33 cellular contexts compared by ENCODE assay signal in the genomic region with DNA sequence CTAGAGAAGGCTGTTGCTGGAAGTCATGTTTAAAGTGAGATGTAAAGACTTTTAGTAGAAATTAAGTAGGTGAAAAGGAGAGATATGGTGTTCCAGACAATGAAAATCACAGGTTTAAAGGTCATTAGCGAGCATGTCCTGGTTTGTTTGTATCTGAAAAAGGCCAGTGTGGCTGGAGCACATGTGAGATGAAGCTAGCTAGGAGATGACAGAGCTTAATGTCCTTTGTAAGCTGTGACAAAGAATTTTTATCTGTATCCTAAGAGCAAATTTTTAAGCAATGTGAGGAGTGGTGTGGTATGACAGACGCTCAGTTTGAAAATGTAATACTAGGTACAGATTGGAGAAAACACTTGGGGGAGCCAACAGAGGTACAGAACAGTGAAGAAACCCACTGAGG.
"Had no signal": no experiment of that assay in that cellular context is flagged by ENCODE, and none has a peak within 500 bp of the region (broad histone marks: within the 10 kb centered on the region; RNA-seq: fewer than 3 reads in every experiment).

No MANE protein-coding gene starts in this region.

- H3K4me3 ChIP-seq: adrenal gland, body of pancreas, breast epithelium had no signal

- ATAC-seq: activated CD8-positive, alpha-beta T cell treated with anti-CD3 and anti-CD28 coated beads for 36 hours; activated naive CD4-positive, alpha-beta T cell treated with anti-CD3 and anti-CD28 coated beads, Interleukin-2, amount 50 U/mL, for 72 hours; activated T-cell treated with anti-CD3 and anti-CD28 coated beads, Interleukin-2, amount 50 U/mL, for 4 hours; activated T-cell treated with anti-CD3 and anti-CD28 coated beads, Interleukin-2, amount 50 U/mL, for 72 hours; activated T-helper 17 cell treated with anti-CD3 and anti-CD28 coated beads, Interleukin-2, amount 50 U/mL, for 72 hours; body of pancreas had no signal

- H3K9me3 ChIP-seq: adrenal gland, body of pancreas, breast epithelium had no signal

- DNase-seq: activated B cell treated with CpG ODN at 0.5 μM for 24 hours; activated CD4-positive, alpha-beta memory T cell treated with anti-CD3 and anti-CD28 coated beads for 36 hours; activated CD4-positive, alpha-beta T cell treated with anti-CD3 and anti-CD28 coated beads for 4 hours; activated CD4-positive, alpha-beta T cell treated with anti-CD3 and anti-CD28 coated beads, Interleukin-2, amount 10 ng/mL, durations not matched to agents 24 days and 14 days; activated CD4-positive, alpha-beta T cell treated with anti-CD3 and anti-CD28 coated beads, Interleukin-2, amount 50 U/mL, for 1 hour; activated CD4-positive, alpha-beta T cell treated with anti-CD3 and anti-CD28 coated beads, Interleukin-2, amount 50 U/mL, for 4 hours; activated CD4-positive, CD25-positive, alpha-beta regulatory T cell treated with anti-CD3 and anti-CD28 coated beads, Interleukin-2, amount 50 U/mL, for 72 hours; activated CD8-positive, alpha-beta memory T cell treated with anti-CD3 and anti-CD28 coated beads, Interleukin-2, amount 50 U/mL, for 4 hours; activated CD8-positive, alpha-beta T cell treated with anti-CD3 and anti-CD28 coated beads for 36 hours; activated effector memory CD4-positive, alpha-beta T cell treated with anti-CD3 and anti-CD28 coated beads, Interleukin-2, amount 50 U/mL, for 16 hours; activated gamma-delta T cell treated with Interleukin-2 at 50 U/mL for 16 hours; activated naive CD4-positive, alpha-beta T cell; activated naive CD4-positive, alpha-beta T cell treated with anti-CD3 and anti-CD28 coated beads for 36 hours; activated naive CD4-positive, alpha-beta T cell treated with anti-CD3 and anti-CD28 coated beads, Interleukin-2, amount 50 U/mL, for 16 hours; activated naive CD8-positive, alpha-beta T cell treated with anti-CD3 and anti-CD28 coated beads for 36 hours; activated T-cell treated with anti-CD3 and anti-CD28 coated beads for 4 hours; activated T-cell treated with anti-CD3 and anti-CD28 coated beads, Interleukin-2, amount 50 U/mL, for 1 hour; activated T-cell treated with anti-CD3 and anti-CD28 coated beads, Interleukin-2, amount 50 U/mL, for 4 hours; activated T-cell treated with anti-CD3 and anti-CD28 coated beads, Interleukin-2, amount 50 U/mL, for 72 hours; adrenal gland; amniotic stem cell; aorta; body of pancreas; brain microvascular endothelial cell; caudate nucleus; cerebellar nuclear complex; T-helper 1 cell; T-helper 2 cell; T-helper 9 cell had no signal

- H3K36me3 ChIP-seq: adrenal gland, brain microvascular endothelial cell had no signal

- H3K27me3 ChIP-seq: adrenal gland, body of pancreas, brain microvascular endothelial cell, breast epithelium had no signal

- H3K27ac ChIP-seq: adrenal gland, body of pancreas, brain microvascular endothelial cell, breast epithelium, VCaP had no signal

- H3K4me1 ChIP-seq: adrenal gland, body of pancreas, breast epithelium had no signal
